ENCODE assay signal across 9 cellular contexts in genomic region chr12:96425321-96425720, GRCh38. TPM values are rescaled to one million over a fixed set of nuclear protein-coding genes. Genes with fewer than 3 reads are reported as not detected.
DNase-seq lines count a peak whose midpoint lies in the region; ATAC-seq, FAIRE-seq and TF ChIP-seq lines count a peak whose summit lies in the region.
"Had no signal": no experiment of that assay in that cellular context is flagged by ENCODE, and none has a peak within 500 bp of the region (broad histone marks: within the 10 kb centered on the region; RNA-seq: fewer than 3 reads in every experiment).

No MANE protein-coding gene starts in this region.

- no TSS peak for BruUV-seq in HepG2 (replicated peaks; lab: Mats Ljungman, UMichigan)

- H3K27me3 ChIP-seq in HepG2 (ENCODE audit: control insufficient read depth in 1 of 2, insufficient read depth in 2 of 2, low read length in 2 of 2) = no peaks in the 10 kb centered on the region

- no peak overlapping the region for H3K27ac ChIP-seq in HepG2 (ENCODE audit: extremely low read length, insufficient read depth, low read length)

- no peaks in the 10 kb centered on the region for H3K9me3 ChIP-seq in HepG2 (ENCODE audit: low read length)

- peaks cover 20% of the 10 kb centered on the region for H3K4me1 ChIP-seq in HepG2 (ENCODE audit: insufficient read depth, low read length)

- H2AFZ ChIP-seq in HepG2 (ENCODE audit: low read length) = no peak overlapping the region

- TF ChIP-seq RAD21 in HepG2 (CRISPR knock-in tag; IDR thresholded peaks at IDR 0.05) = no peak

- H3K36me3 Mint-ChIP-seq in activated CD4-positive, alpha-beta memory T cell treated with anti-CD3 and anti-CD28 coated beads for 36 hours = no peaks in the 10 kb centered on the region

- no peak overlapping the region for H3K9ac ChIP-seq in HepG2 (ENCODE audit: insufficient read depth, low read depth, low read length)

- H3K4me2 ChIP-seq in HepG2 (ENCODE audit: low read depth, low read length) = no peak overlapping the region

- ATAC-seq in GM18861 (IDR thresholded peaks at IDR 0.05; ENCODE audit: unreplicated experiment) (peak; percentile 90), HG03060 (IDR thresholded peaks at IDR 0.05; ENCODE audit: low read depth, unreplicated experiment) (peak; percentile 81), HepG2 (no peak)

- H3K4me3 ChIP-seq in HepG2 (replicated peaks in 1 of 3; ENCODE audit: insufficient read depth in 1 of 3, low read depth in 2 of 3, low read length in 3 of 3) = no peak overlapping the region

- no peaks in the 10 kb centered on the region for H3K79me2 ChIP-seq in HepG2 (ENCODE audit: insufficient read depth, low read length)

- TF ChIP-seq EP300 in HepG2 (IDR thresholded peaks at IDR 0.05; ENCODE audit: low read depth in 2 of 2, low read length in 2 of 2) = no peak
- no peak for TF ChIP-seq EP300 in HepG2 (CRISPR knock-in tag; IDR thresholded peaks at IDR 0.05; ENCODE audit: borderline replicate concordance)

- TF ChIP-seq POLR2A in HepG2 (IDR thresholded peaks at IDR 0.05; ENCODE audit: insufficient read depth in 1 of 2, low read depth in 2 of 2, low read length in 2 of 2) = no peak

- H3K36me3 ChIP-seq in HepG2 (replicated peaks in 1 of 2; ENCODE audit: control insufficient read depth in 1 of 2, insufficient read depth in 2 of 2, low read length in 2 of 2) = no peaks in the 10 kb centered on the region

- POLR2A ChIA-PET in activated CD4-positive, alpha-beta memory T cell treated with anti-CD3 and anti-CD28 coated beads for 36 hours (lab: Charles Lee) = interaction anchor here (1.2 kb wide), 1 partner anchor 20 kb away, joined by 7 read pairs; no protein-coding TSS in a partner anchor
- POLR2A ChIA-PET in HepG2 (lab: Yijun Ruan, JAX) = no interaction called here

- H3K27me3 Mint-ChIP-seq in activated CD4-positive, alpha-beta memory T cell treated with anti-CD3 and anti-CD28 coated beads for 36 hours = no peaks in the 10 kb centered on the region

- peaks cover 54% of the 10 kb centered on the region for H3K4me1 Mint-ChIP-seq in activated CD4-positive, alpha-beta memory T cell treated with anti-CD3 and anti-CD28 coated beads for 36 hours (ENCODE audit: low read depth)

- intact Hi-C loops in activated CD4-positive, alpha-beta memory T cell treated with anti-CD3 and anti-CD28 coated beads for 36 hours (cut with micrococcal nuclease) = loop anchor here (1.0 kb wide), 5 partner anchors 9 to 60 kb away; no protein-coding TSS in a partner anchor
- intact Hi-C loops in HepG2 (cut with micrococcal nuclease; ENCODE audit: unreplicated experiment) = no loop called here

- H3K9me3 Mint-ChIP-seq in activated CD4-positive, alpha-beta memory T cell treated with anti-CD3 and anti-CD28 coated beads for 36 hours = no peaks in the 10 kb centered on the region

- TF ChIP-seq CTCF in HepG2 (CRISPR knock-in tag; IDR thresholded peaks at IDR 0.05) = no peak

- H3K4me3 Mint-ChIP-seq in activated CD4-positive, alpha-beta memory T cell treated with anti-CD3 and anti-CD28 coated beads for 36 hours = peak overlapping the region; percentile 34

- 20% methylated on average over 3 of the region's 3 CpGs for WGBS in HepG2 (ENCODE audit: low lambda C conversion rate)

- CTCF ChIA-PET in activated CD4-positive, alpha-beta memory T cell treated with anti-CD3 and anti-CD28 coated beads for 36 hours (lab: Charles Lee) = interaction anchor here (1.1 to 3.2 kb wide), 3 partner anchors 21 to 64 kb away, joined by 3 to 8 read pairs (median 3); partner anchors contain the start of gene CFAP54
- CTCF ChIA-PET in HepG2 (lab: Yijun Ruan, JAX; ENCODE audit: low intra/inter-chr PET ratio, low total read pairs) = no interaction called here

- DNase-seq in activated CD4-positive, alpha-beta memory T cell treated with anti-CD3 and anti-CD28 coated beads for 36 hours = peak; percentile 67
- DNase-seq in non-pigmented ciliary epithelial cell (ENCODE audit: low read depth) (peak; percentile 81), HepG2 (ENCODE audit: low spot score) (no peak), NCI-H82 treated with DMSO at 0.1 percent for 48 hours (lab: John Stamatoyannopoulos, UW; ENCODE audit: unreplicated experiment) (no peak), GM19240 (ENCODE audit: insufficient read length, low spot score) (no peak)
- no peak for DNase-seq in central memory CD4-positive, alpha-beta T cell
- DNase-seq: H7 had no signal

- no peaks in the 10 kb centered on the region for H4K20me1 ChIP-seq in HepG2 (ENCODE audit: insufficient read depth, low read length)

- in situ Hi-C loops in HepG2 (cut with HindIII; ENCODE audit: extremely low pct_ligation_motif_present, low pct_unique_long_range_greater_than_20kb) = no loop called here

- H3K27ac Mint-ChIP-seq in activated CD4-positive, alpha-beta memory T cell treated with anti-CD3 and anti-CD28 coated beads for 36 hours = peak overlapping the region; percentile 51

- FAIRE-seq in HepG2 (lab: Jason Lieb, UNC) = no peak

TF ChIP-seq in HepG2, 621 proteins besides CTCF, POLR2A, EP300 and RAD21 (continues in another document):
- TF ChIP-seq ARNT (IDR thresholded peaks at IDR 0.05) (no peak), RXRB (CRISPR knock-in tag; IDR thresholded peaks at IDR 0.05; ENCODE audit: borderline replicate concordance) (no peak), SMAD1 (CRISPR knock-in tag; IDR thresholded peaks at IDR 0.05; ENCODE audit: borderline replicate concordance, low read depth) (no peak)
- TF ChIP-seq, protein P1, sequence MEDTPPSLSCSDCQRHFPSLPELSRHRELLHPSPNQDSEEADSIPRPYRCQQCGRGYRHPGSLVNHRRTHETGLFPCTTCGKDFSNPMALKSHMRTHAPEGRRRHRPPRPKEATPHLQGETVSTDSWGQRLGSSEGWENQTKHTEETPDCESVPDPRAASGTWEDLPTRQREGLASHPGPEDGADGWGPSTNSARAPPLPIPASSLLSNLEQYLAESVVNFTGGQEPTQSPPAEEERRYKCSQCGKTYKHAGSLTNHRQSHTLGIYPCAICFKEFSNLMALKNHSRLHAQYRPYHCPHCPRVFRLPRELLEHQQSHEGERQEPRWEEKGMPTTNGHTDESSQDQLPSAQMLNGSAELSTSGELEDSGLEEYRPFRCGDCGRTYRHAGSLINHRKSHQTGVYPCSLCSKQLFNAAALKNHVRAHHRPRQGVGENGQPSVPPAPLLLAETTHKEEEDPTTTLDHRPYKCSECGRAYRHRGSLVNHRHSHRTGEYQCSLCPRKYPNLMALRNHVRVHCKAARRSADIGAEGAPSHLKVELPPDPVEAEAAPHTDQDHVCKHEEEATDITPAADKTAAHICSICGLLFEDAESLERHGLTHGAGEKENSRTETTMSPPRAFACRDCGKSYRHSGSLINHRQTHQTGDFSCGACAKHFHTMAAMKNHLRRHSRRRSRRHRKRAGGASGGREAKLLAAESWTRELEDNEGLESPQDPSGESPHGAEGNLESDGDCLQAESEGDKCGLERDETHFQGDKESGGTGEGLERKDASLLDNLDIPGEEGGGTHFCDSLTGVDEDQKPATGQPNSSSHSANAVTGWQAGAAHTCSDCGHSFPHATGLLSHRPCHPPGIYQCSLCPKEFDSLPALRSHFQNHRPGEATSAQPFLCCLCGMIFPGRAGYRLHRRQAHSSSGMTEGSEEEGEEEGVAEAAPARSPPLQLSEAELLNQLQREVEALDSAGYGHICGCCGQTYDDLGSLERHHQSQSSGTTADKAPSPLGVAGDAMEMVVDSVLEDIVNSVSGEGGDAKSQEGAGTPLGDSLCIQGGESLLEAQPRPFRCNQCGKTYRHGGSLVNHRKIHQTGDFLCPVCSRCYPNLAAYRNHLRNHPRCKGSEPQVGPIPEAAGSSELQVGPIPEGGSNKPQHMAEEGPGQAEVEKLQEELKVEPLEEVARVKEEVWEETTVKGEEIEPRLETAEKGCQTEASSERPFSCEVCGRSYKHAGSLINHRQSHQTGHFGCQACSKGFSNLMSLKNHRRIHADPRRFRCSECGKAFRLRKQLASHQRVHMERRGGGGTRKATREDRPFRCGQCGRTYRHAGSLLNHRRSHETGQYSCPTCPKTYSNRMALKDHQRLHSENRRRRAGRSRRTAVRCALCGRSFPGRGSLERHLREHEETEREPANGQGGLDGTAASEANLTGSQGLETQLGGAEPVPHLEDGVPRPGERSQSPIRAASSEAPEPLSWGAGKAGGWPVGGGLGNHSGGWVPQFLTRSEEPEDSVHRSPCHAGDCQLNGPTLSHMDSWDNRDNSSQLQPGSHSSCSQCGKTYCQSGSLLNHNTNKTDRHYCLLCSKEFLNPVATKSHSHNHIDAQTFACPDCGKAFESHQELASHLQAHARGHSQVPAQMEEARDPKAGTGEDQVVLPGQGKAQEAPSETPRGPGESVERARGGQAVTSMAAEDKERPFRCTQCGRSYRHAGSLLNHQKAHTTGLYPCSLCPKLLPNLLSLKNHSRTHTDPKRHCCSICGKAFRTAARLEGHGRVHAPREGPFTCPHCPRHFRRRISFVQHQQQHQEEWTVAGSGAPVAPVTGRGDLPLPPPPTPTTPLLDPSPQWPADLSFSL (CRISPR knock-in tag; IDR thresholded peaks at IDR 0.05) = no peak

RNA-seq across cellular contexts. Expression of gene CDK17, which starts 25.1 kb away (rescaled TPM):
- 10 to 100 TPM; 34.5 to 35.7 TPM for total RNA-seq in activated CD4-positive, alpha-beta memory T cell treated with anti-CD3 and anti-CD28 coated beads for 36 hours
- 20.1 and 22.3 TPM in 2 replicates for total RNA-seq in HepG2 (2016; rRNA removed; fragmentation: Illumina TruSeq; extraction: Trizol)
- 12.4 and 17.6 TPM in 2 replicates for total RNA-seq in HepG2 (2016; cell fraction: cytosol; rRNA removed; fragmentation: Illumina TruSeq; extraction: Trizol; ENCODE audit: low read depth)
- 21.4 and 21.8 TPM in 2 replicates for total RNA-seq in HepG2 (2016; cell fraction: insoluble cytoplasmic fraction; rRNA removed; fragmentation: Illumina TruSeq; extraction: Trizol)
- 6.8 and 8.7 TPM in 2 replicates for total RNA-seq in HepG2 (2016; cell fraction: membrane; rRNA removed; fragmentation: Illumina TruSeq; extraction: Trizol)
- 33.8 and 35.2 TPM in 2 replicates for total RNA-seq in HepG2 (2016; cell fraction: nucleus; rRNA removed; fragmentation: Illumina TruSeq; extraction: Trizol)
- 7.6 and 9.9 TPM in 2 replicates for polyA plus RNA-seq in HepG2 (2011; rRNA removed)
- polyA plus RNA-seq in HepG2 (2011; cell fraction: cytosol; rRNA removed) = 3.7 and 6.4 TPM in 2 replicates
- polyA plus RNA-seq in HepG2 (2011; cell fraction: nucleus; rRNA removed) = 8.2 and 10.0 TPM in 2 replicates
- 9.6 and 11.9 TPM in 2 replicates for polyA plus RNA-seq in HepG2 (2012)
- 0.41 and 0.44 TPM in 2 replicates for polyA plus RNA-seq in HepG2 (2016; cell fraction: cytosol; fragmentation: Illumina TruSeq; extraction: Trizol; ENCODE audit: low read depth)
- 13.7 and 14.3 TPM in 2 replicates for polyA plus RNA-seq in HepG2 (2016; cell fraction: insoluble cytoplasmic fraction; fragmentation: Illumina TruSeq; extraction: Trizol; ENCODE audit: low read depth)
- 1.9 and 2.1 TPM in 2 replicates for polyA plus RNA-seq in HepG2 (2016; cell fraction: membrane; fragmentation: Illumina TruSeq; extraction: Trizol; ENCODE audit: low read depth)
- 9.6 and 12.3 TPM in 2 replicates for polyA plus RNA-seq in HepG2 (2016; cell fraction: nucleus; fragmentation: Illumina TruSeq; extraction: Trizol; ENCODE audit: insufficient read depth, low read depth)
- 36.0 and 45.8 TPM in 2 replicates for polyA minus RNA-seq in HepG2 (2011; rRNA and poly(A)+ RNA removed; ENCODE audit: low replicate concordance)
- polyA minus RNA-seq in HepG2 (2011; cell fraction: cytosol; rRNA and poly(A)+ RNA removed) = 25.9 and 29.8 TPM in 2 replicates
- polyA minus RNA-seq in HepG2 (2011; cell fraction: nucleus; rRNA and poly(A)+ RNA removed) = 152 and 172 TPM in 2 replicates

Comparison
In these comparisons a context has a peak if more than half of its experiments do, and no peak if none do; other contexts are left out.
1. DNase-seq: peak in activated CD4-positive, alpha-beta memory T cell treated with anti-CD3 and anti-CD28 coated beads for 36 hours (single experiment) and non-pigmented ciliary epithelial cell (single experiment); none in central memory CD4-positive, alpha-beta T cell (single experiment), HepG2 (single experiment), NCI-H82 treated with DMSO at 0.1 percent for 48 hours (single experiment) and GM19240 (single experiment).